ENCODE assay signal across 8 cellular contexts in genomic region chr21:36589352-36589971, GRCh38.
DNase-seq lines count a peak whose midpoint lies in the region; ATAC-seq and TF ChIP-seq lines count a peak whose summit lies in the region.

No MANE protein-coding gene starts in this region.

- no peak for TF ChIP-seq POLR2A in gastroesophageal sphincter (IDR thresholded peaks at IDR 0.05)

- WGBS in gastroesophageal sphincter (ENCODE audit: low coverage in 1 of 2), 2 donors = 29 to 48% methylated on average over 3 to 10 of the region's 10 CpGs

- no peaks in the 10 kb centered on the region for H3K9me3 Mint-ChIP-seq in brain

- intact Hi-C loops in lower lobe of right lung (cut with DNase I) = no loop called here

- peaks cover 28% of the 10 kb centered on the region for H3K27me3 Mint-ChIP-seq in brain

- DNase-seq in stimulated activated CD4-positive, alpha-beta T cell treated with anti-CD3 and anti-CD28 coated beads, Interleukin-15, amount 100 ng/mL, for 48 hours (ENCODE audit: low read depth in 2 of 2) = peak; percentile 11 to 22
- DNase-seq in stimulated activated CD4-positive, alpha-beta T cell treated with anti-CD3 and anti-CD28 coated beads, Interleukin-4, amount 100 ng/mL, for 1 hour = no peak
- peak; percentile 50 for DNase-seq in NCI-H1092 treated with DMSO at 0.1 percent for 48 hours (lab: John Stamatoyannopoulos, UW)
- peak; percentile 53 for DNase-seq in lower lobe of right lung
- DNase-seq in NCI-H2029 (lab: John Stamatoyannopoulos, UW) = no peak

- H3K27me3 ChIP-seq in lower lobe of right lung (ENCODE audit: low read depth) (no peaks in the 10 kb centered on the region), gastroesophageal sphincter (peaks cover 29% of the 10 kb centered on the region)

- H3K36me3 ChIP-seq in lower lobe of right lung (no peaks in the 10 kb centered on the region), gastroesophageal sphincter (no peaks in the 10 kb centered on the region)

- no peaks in the 10 kb centered on the region for H3K36me3 Mint-ChIP-seq in brain

- H3K27ac ChIP-seq in lower lobe of right lung = no peak overlapping the region
- no peak overlapping the region for H3K27ac ChIP-seq in gastroesophageal sphincter

- H3K4me3 ChIP-seq in lower lobe of right lung (no peak overlapping the region), gastroesophageal sphincter (no peak overlapping the region)

- peak overlapping the region in 1 of 5 experiments; percentile 47 for H3K27ac Mint-ChIP-seq in brain

- H3K4me1 ChIP-seq in lower lobe of right lung (no peaks in the 10 kb centered on the region), gastroesophageal sphincter (no peaks in the 10 kb centered on the region)

- H3K4me1 Mint-ChIP-seq in brain = no peaks in the 10 kb centered on the region

- peak; percentile 33 to 56 for TF ChIP-seq CTCF in brain (conservative IDR thresholded peaks at IDR 0.05)
- TF ChIP-seq CTCF in lower lobe of right lung (IDR thresholded peaks at IDR 0.05) = peak; percentile 49
- TF ChIP-seq CTCF in gastroesophageal sphincter (IDR thresholded peaks at IDR 0.05) = peak in 1 of 4 experiments; percentile 8

- no peaks in the 10 kb centered on the region for H3K9me3 ChIP-seq in lower lobe of right lung
- H3K9me3 ChIP-seq in gastroesophageal sphincter = peaks cover 0 to 4% (median 0%) of the 10 kb centered on the region in 3 donors

- TF ChIP-seq EP300 in gastroesophageal sphincter (IDR thresholded peaks at IDR 0.05) = no peak

- H3K4me3 Mint-ChIP-seq in brain = no peak overlapping the region

- ATAC-seq in lower lobe of right lung = peak; percentile 48 to 79
- no peak for ATAC-seq in HG02759 (IDR thresholded peaks at IDR 0.05; ENCODE audit: unreplicated experiment)
- ATAC-seq in gastroesophageal sphincter = no peak

Comparison
In these comparisons a context has a peak if more than half of its experiments do, and no peak if none do; other contexts are left out.
1. DNase-seq: peak in stimulated activated CD4-positive, alpha-beta T cell treated with anti-CD3 and anti-CD28 coated beads, Interleukin-15, amount 100 ng/mL, for 48 hours (2 of 2), NCI-H1092 treated with DMSO at 0.1 percent for 48 hours (single experiment) and lower lobe of right lung (single experiment); none in stimulated activated CD4-positive, alpha-beta T cell treated with anti-CD3 and anti-CD28 coated beads, Interleukin-4, amount 100 ng/mL, for 1 hour (single experiment) and NCI-H2029 (single experiment).
2. ATAC-seq: peak in lower lobe of right lung (2 of 2); none in HG02759 (single experiment) and gastroesophageal sphincter (single experiment).